In the genomic region with DNA sequence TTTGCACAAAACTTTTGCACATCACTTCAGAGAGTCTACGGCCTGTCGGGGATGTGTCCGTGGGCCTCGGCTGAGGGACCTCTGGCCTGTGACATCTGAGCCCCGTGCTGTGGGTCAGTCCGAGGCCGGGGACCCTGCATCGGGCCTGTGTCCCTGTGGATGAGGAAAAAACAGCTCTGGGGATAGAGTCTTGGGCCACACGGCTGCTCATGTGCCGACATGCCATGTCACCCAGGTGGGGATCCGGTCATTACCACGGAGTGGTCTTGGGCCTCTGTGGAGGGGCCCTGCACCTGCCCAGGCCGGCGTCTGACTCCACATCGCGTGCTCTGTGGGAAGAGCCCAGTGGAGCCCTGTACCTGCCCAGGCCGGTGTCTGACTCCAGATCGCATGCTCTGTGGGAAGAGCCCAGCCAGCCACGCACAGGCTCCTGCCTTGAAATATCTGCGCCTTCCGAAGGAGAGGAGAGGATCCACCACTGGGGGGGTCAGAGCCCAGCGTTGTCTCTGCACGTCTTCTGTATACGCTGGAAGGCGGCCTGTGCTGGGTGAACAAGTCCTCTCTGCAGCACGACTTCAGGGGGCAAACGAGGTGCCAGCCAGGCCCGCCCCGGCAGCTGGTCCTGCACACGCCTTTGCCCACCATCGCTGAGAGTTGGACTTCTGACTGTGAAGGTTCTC, we compare ENCODE assay signal across 17 cellular contexts. TPM values are rescaled to one million over a fixed set of nuclear protein-coding genes. Genes with fewer than 3 reads are reported as not detected.
"Had no signal": no experiment of that assay in that cellular context is flagged by ENCODE, and none has a peak within 500 bp of the region (broad histone marks: within the 10 kb centered on the region; RNA-seq: fewer than 3 reads in every experiment).

No MANE protein-coding gene starts in this region.

- H3K9me3 ChIP-seq: SJCRH30 had no signal

- H3K4me1 ChIP-seq: SJCRH30 had no signal

- H3K27ac ChIP-seq: epithelial cell of prostate, SJCRH30 had no signal

- FAIRE-seq: bronchial epithelial cell, frontal cortex had no signal

- H3K36me3 ChIP-seq: SJCRH30 had no signal

- DNase-seq: activated CD4-positive, alpha-beta T cell treated with anti-CD3 and anti-CD28 coated beads, Interleukin-2, amount 10 ng/mL, durations not matched to agents 7 days and 5 days; activated CD8-positive, alpha-beta T cell treated with anti-CD3 and anti-CD28 coated beads, Interleukin-2, amount 10 ng/mL, durations not matched to agents 7 days and 5 days; activated T-cell treated with anti-CD3 and anti-CD28 coated beads, Interleukin-2, amount 50 U/mL, for 4 hours; dermis blood vessel endothelial cell; mesenchymal stem cell; SJCRH30; stimulated activated CD4-positive, alpha-beta T cell treated with anti-CD3 and anti-CD28 coated beads, Interleukin-2, amount 100 ng/mL, for 24 hours had no signal

- ATAC-seq: activated CD4-positive, CD25-positive, alpha-beta regulatory T cell treated with anti-CD3 and anti-CD28 coated beads, Interleukin-2, amount 50 U/mL, for 24 hours; activated CD8-positive, alpha-beta T cell treated with anti-CD3 and anti-CD28 coated beads, Interleukin-2, amount 10 ng/mL, durations not matched to agents 7 days and 5 days; activated T-cell treated with anti-CD3 and anti-CD28 coated beads, Interleukin-2, amount 50 U/mL, for 4 hours; naive thymus-derived CD8-positive, alpha-beta T cell had no signal

- H3K27me3 ChIP-seq: SJCRH30 had no signal

- H3K4me3 ChIP-seq: SJCRH30 had no signal

RNA-seq across cellular contexts. Expression of a gene that starts 27.5 kb away (rescaled TPM):
- total RNA-seq: activated CD4-positive, alpha-beta T cell treated with anti-CD3 and anti-CD28 coated beads, Interleukin-2, amount 10 ng/mL, durations not matched to agents 7 days and 5 days; activated CD8-positive, alpha-beta T cell treated with anti-CD3 and anti-CD28 coated beads, Interleukin-2, amount 10 ng/mL, durations not matched to agents 7 days and 5 days; activated T-cell treated with anti-CD3 and anti-CD28 coated beads, Interleukin-2, amount 50 U/mL, for 4 hours; dermis blood vessel endothelial cell; frontal cortex; liver; naive thymus-derived CD8-positive, alpha-beta T cell; renal cortical epithelial cell; SJCRH30; T-helper 1 cell treated with Interleukin-12 subunit alpha and Interleukin-12 subunit beta and Interleukin-4 antibody, amounts not matched to agents 30 ng/mL and 1 ng/mL, for 36 hours; temporal lobe; ureter had no signal
- polyA plus RNA-seq: liver; naive thymus-derived CD8-positive, alpha-beta T cell had no signal
